In genomic region chr2:134583997-134584520, GRCh38 we compare ENCODE assay signal across 20 cellular contexts.
DNase-seq lines count a peak whose midpoint lies in the region; ATAC-seq, FAIRE-seq and TF ChIP-seq lines count a peak whose summit lies in the region.
"Had no signal": no experiment of that assay in that cellular context is flagged by ENCODE, and none has a peak within 500 bp of the region (broad histone marks: within the 10 kb centered on the region; RNA-seq: fewer than 3 reads in every experiment).

No MANE protein-coding gene starts in this region.

- intact Hi-C loops in activated CD4-positive, alpha-beta memory T cell treated with anti-CD3 and anti-CD28 coated beads for 36 hours (cut with micrococcal nuclease) = no loop called here
- intact Hi-C loops in activated B cell treated with CpG ODN at 0.5 μM for 24 hours (cut with micrococcal nuclease) (loop anchor here (2.0 to 10.0 kb wide), 3 partner anchors 39 to 191 kb away; no protein-coding TSS in a partner anchor), testis (cut with DNase I; ENCODE audit: low total_unique reads) (no loop called here)

- no peak overlapping the region for H3K4me3 ChIP-seq in testis
- H3K4me3 ChIP-seq: A549, PC-9 had no signal

- H3K9me3 Mint-ChIP-seq in activated CD4-positive, alpha-beta memory T cell treated with anti-CD3 and anti-CD28 coated beads, Interleukin-2, amount 10 ng/mL, durations not matched to agents 7 days and 5 days = peaks cover 16% of the 10 kb centered on the region
- peaks cover 3% of the 10 kb centered on the region for H3K9me3 Mint-ChIP-seq in activated CD4-positive, alpha-beta memory T cell treated with anti-CD3 and anti-CD28 coated beads for 36 hours
- H3K9me3 Mint-ChIP-seq in activated B cell treated with CpG ODN at 0.5 μM for 24 hours (peaks cover 8% of the 10 kb centered on the region), immature natural killer cell (peaks cover 0 to 4% (median 2%) of the 10 kb centered on the region in 6 donors)

- DNase-seq in activated CD4-positive, alpha-beta memory T cell treated with anti-CD3 and anti-CD28 coated beads, Interleukin-2, amount 10 ng/mL, durations not matched to agents 7 days and 5 days = no peak
- DNase-seq in activated CD4-positive, alpha-beta memory T cell treated with anti-CD3 and anti-CD28 coated beads for 36 hours = no peak
- DNase-seq in activated B cell treated with CpG ODN at 0.5 μM for 24 hours (no peak), immature natural killer cell (no peak), testis (peak; percentile 74), NCI-H2029 treated with DMSO at 0.1 percent for 48 hours (lab: John Stamatoyannopoulos, UW) (no peak), GM12892 (ENCODE audit: insufficient read length) (no peak), cerebellum (ENCODE audit: low spot score) (no peak)
- DNase-seq: Caco-2, DMS53, Kasumi-1, NCI-H1417 treated with DMSO at 0.1 percent for 48 hours, NCI-H2029, NCI-H526, PC-9 had no signal

- no peak overlapping the region for H3K4me3 Mint-ChIP-seq in activated CD4-positive, alpha-beta memory T cell treated with anti-CD3 and anti-CD28 coated beads, Interleukin-2, amount 10 ng/mL, durations not matched to agents 7 days and 5 days
- H3K4me3 Mint-ChIP-seq in activated CD4-positive, alpha-beta memory T cell treated with anti-CD3 and anti-CD28 coated beads for 36 hours = no peak overlapping the region
- H3K4me3 Mint-ChIP-seq in activated B cell treated with CpG ODN at 0.5 μM for 24 hours = no peak overlapping the region
- H3K4me3 Mint-ChIP-seq in immature natural killer cell = peak overlapping the region in 4 of 5 donors; percentile 1 to 76 (median 22)
- H3K4me3 Mint-ChIP-seq: CD14-positive monocyte had no signal

- peak overlapping the region; percentile 31 to 41 for H3K27ac ChIP-seq in testis
- H3K27ac ChIP-seq: A549, PC-9 had no signal

- peaks cover 42% of the 10 kb centered on the region for H3K4me1 Mint-ChIP-seq in activated CD4-positive, alpha-beta memory T cell treated with anti-CD3 and anti-CD28 coated beads, Interleukin-2, amount 10 ng/mL, durations not matched to agents 7 days and 5 days
- peaks cover 9% of the 10 kb centered on the region for H3K4me1 Mint-ChIP-seq in activated CD4-positive, alpha-beta memory T cell treated with anti-CD3 and anti-CD28 coated beads for 36 hours (ENCODE audit: low read depth)
- peaks cover 43% of the 10 kb centered on the region for H3K4me1 Mint-ChIP-seq in activated B cell treated with CpG ODN at 0.5 μM for 24 hours
- peaks cover 30 to 35% of the 10 kb centered on the region in 2 donors for H3K4me1 Mint-ChIP-seq in immature natural killer cell

- ATAC-seq in activated B cell treated with CpG ODN at 0.5 μM for 24 hours (ENCODE audit: low read depth) = no peak
- ATAC-seq: A549, HCT116, Right ventricle myocardium inferior had no signal

- POLR2A ChIA-PET in activated CD4-positive, alpha-beta memory T cell treated with anti-CD3 and anti-CD28 coated beads, Interleukin-2, amount 10 ng/mL, durations not matched to agents 7 days and 5 days (lab: Charles Lee) = interaction anchor here (2.0 to 2.5 kb wide), 3 partner anchors 19 to 334 kb away, joined by 5 to 15 read pairs (median 7); partner anchors contain the start of gene CCNT2
- POLR2A ChIA-PET in activated CD4-positive, alpha-beta memory T cell treated with anti-CD3 and anti-CD28 coated beads for 36 hours (lab: Charles Lee) = no interaction called here
- POLR2A ChIA-PET in activated B cell treated with CpG ODN at 0.5 μM for 24 hours (lab: Charles Lee) = no interaction called here

- H3K27me3 ChIP-seq in testis = no peaks in the 10 kb centered on the region

- no peaks in the 10 kb centered on the region for H3K36me3 ChIP-seq in testis (ENCODE audit: low read depth, missing control alignments)

- TF ChIP-seq POLR2A in testis (IDR thresholded peaks at IDR 0.05) (no peak), GM12892 (IDR thresholded peaks at IDR 0.05; ENCODE audit: low read depth, low read length) (no peak)

- H3K9me3 ChIP-seq in testis = no peaks in the 10 kb centered on the region
- H3K9me3 ChIP-seq: A549, Caco-2 had no signal

- CTCF ChIA-PET in activated CD4-positive, alpha-beta memory T cell treated with anti-CD3 and anti-CD28 coated beads, Interleukin-2, amount 10 ng/mL, durations not matched to agents 7 days and 5 days (lab: Charles Lee) = no interaction called here
- CTCF ChIA-PET in activated CD4-positive, alpha-beta memory T cell treated with anti-CD3 and anti-CD28 coated beads for 36 hours (lab: Charles Lee) = no interaction called here
- CTCF ChIA-PET in activated B cell treated with CpG ODN at 0.5 μM for 24 hours (lab: Charles Lee) = no interaction called here

- H3K27ac Mint-ChIP-seq in activated CD4-positive, alpha-beta memory T cell treated with anti-CD3 and anti-CD28 coated beads, Interleukin-2, amount 10 ng/mL, durations not matched to agents 7 days and 5 days = peak overlapping the region; percentile 78
- no peak overlapping the region for H3K27ac Mint-ChIP-seq in activated CD4-positive, alpha-beta memory T cell treated with anti-CD3 and anti-CD28 coated beads for 36 hours
- H3K27ac Mint-ChIP-seq in activated B cell treated with CpG ODN at 0.5 μM for 24 hours = peak overlapping the region; percentile 57
- H3K27ac Mint-ChIP-seq in immature natural killer cell = peak overlapping the region; percentile 33 to 89 (median 74)

- H3K27me3 Mint-ChIP-seq in activated CD4-positive, alpha-beta memory T cell treated with anti-CD3 and anti-CD28 coated beads, Interleukin-2, amount 10 ng/mL, durations not matched to agents 7 days and 5 days = peaks cover 3% of the 10 kb centered on the region
- H3K27me3 Mint-ChIP-seq in activated CD4-positive, alpha-beta memory T cell treated with anti-CD3 and anti-CD28 coated beads for 36 hours = peaks cover 1% of the 10 kb centered on the region
- H3K27me3 Mint-ChIP-seq in activated B cell treated with CpG ODN at 0.5 μM for 24 hours (no peaks in the 10 kb centered on the region), immature natural killer cell (ENCODE audit: low read depth in 3 of 3) (peaks cover 0 to 4% (median 2%) of the 10 kb centered on the region in 3 donors)

- TF ChIP-seq CTCF in activated B cell treated with CpG ODN at 0.5 μM for 24 hours (IDR thresholded peaks at IDR 0.05) (no peak), testis (IDR thresholded peaks at IDR 0.05) (no peak)

- WGBS in testis, 2 donors = 23 to 60% methylated on average over 2 of the region's 2 CpGs

- H3K4me1 ChIP-seq in testis = peaks cover 9% of the 10 kb centered on the region
- H3K4me1 ChIP-seq: A549, Caco-2 had no signal

- no peak for FAIRE-seq in GM12892 (lab: Jason Lieb, UNC)
- FAIRE-seq: A549, G401.6 had no signal

- peaks cover 8% of the 10 kb centered on the region for H3K36me3 Mint-ChIP-seq in activated CD4-positive, alpha-beta memory T cell treated with anti-CD3 and anti-CD28 coated beads, Interleukin-2, amount 10 ng/mL, durations not matched to agents 7 days and 5 days (ENCODE audit: low read depth)
- no peaks in the 10 kb centered on the region for H3K36me3 Mint-ChIP-seq in activated CD4-positive, alpha-beta memory T cell treated with anti-CD3 and anti-CD28 coated beads for 36 hours
- H3K36me3 Mint-ChIP-seq in activated B cell treated with CpG ODN at 0.5 μM for 24 hours (ENCODE audit: low read depth) (no peaks in the 10 kb centered on the region), immature natural killer cell (no peaks in the 10 kb centered on the region)
- H3K36me3 Mint-ChIP-seq: CD14-positive monocyte had no signal

Comparison
In these comparisons a context has a peak if more than half of its experiments do, and no peak if none do; other contexts are left out.
1. H3K4me3 Mint-ChIP-seq: peak in immature natural killer cell (4 of 5); none in activated CD4-positive, alpha-beta memory T cell treated with anti-CD3 and anti-CD28 coated beads, Interleukin-2, amount 10 ng/mL, durations not matched to agents 7 days and 5 days (single experiment), activated CD4-positive, alpha-beta memory T cell treated with anti-CD3 and anti-CD28 coated beads for 36 hours (single experiment) and activated B cell treated with CpG ODN at 0.5 μM for 24 hours (single experiment).